Comparison of ENCODE assay signal across 14 cellular contexts in genomic region chr3:125245521-125245920, GRCh38.
"Had no signal": no experiment of that assay in that cellular context is flagged by ENCODE, and none has a peak within 500 bp of the region (broad histone marks: within the 10 kb centered on the region; RNA-seq: fewer than 3 reads in every experiment).

No MANE protein-coding gene starts in this region.

- H3K27me3 Mint-ChIP-seq: activated naive CD8-positive, alpha-beta T cell treated with anti-CD3 and anti-CD28 coated beads, Interleukin-2, amount 10 ng/mL, durations not matched to agents 7 days and 5 days had no signal

- DNase-seq: activated CD4-positive, alpha-beta T cell treated with anti-CD3 and anti-CD28 coated beads, Interleukin-2, amount 50 U/mL, for 48 hours; activated CD4-positive, CD25-positive, alpha-beta regulatory T cell treated with anti-CD3 and anti-CD28 coated beads, Interleukin-2, amount 50 U/mL, for 72 hours; activated effector memory CD4-positive, alpha-beta T cell treated with anti-CD3 and anti-CD28 coated beads, Interleukin-2, amount 50 U/mL, for 16 hours; activated naive CD8-positive, alpha-beta T cell treated with anti-CD3 and anti-CD28 coated beads, Interleukin-2, amount 10 ng/mL, durations not matched to agents 7 days and 5 days; activated T-cell treated with anti-CD3 and anti-CD28 coated beads, Interleukin-2, amount 50 U/mL, for 4 hours; aorta; cortex of kidney; effector CD8-positive, alpha-beta T cell; hippocampal formation; kidney glomerular epithelial cell; nephron progenitor cell; stimulated activated CD4-positive, alpha-beta T cell treated with anti-CD3 and anti-CD28 coated beads, Interleukin-4, amount 100 ng/mL, for 24 hours; tibial artery had no signal

- ATAC-seq: activated T-cell treated with anti-CD3 and anti-CD28 coated beads, Interleukin-2, amount 50 U/mL, for 4 hours had no signal

- H3K4me3 Mint-ChIP-seq: activated naive CD8-positive, alpha-beta T cell treated with anti-CD3 and anti-CD28 coated beads, Interleukin-2, amount 10 ng/mL, durations not matched to agents 7 days and 5 days; activated T-cell treated with anti-CD3 and anti-CD28 coated beads, Interleukin-2, amount 50 U/mL, for 4 hours; nephron progenitor cell; T-helper 2 cell treated with Interferon-gamma antibody and Interleukin-4, amounts not matched to agents 5 μg/mL and 100 μg/mL, for 36 hours had no signal

- H3K4me1 Mint-ChIP-seq: nephron progenitor cell had no signal

- H3K9me3 Mint-ChIP-seq: activated naive CD8-positive, alpha-beta T cell treated with anti-CD3 and anti-CD28 coated beads, Interleukin-2, amount 10 ng/mL, durations not matched to agents 7 days and 5 days; activated T-cell treated with anti-CD3 and anti-CD28 coated beads, Interleukin-2, amount 50 U/mL, for 4 hours; nephron progenitor cell; T-helper 2 cell treated with Interferon-gamma antibody and Interleukin-4, amounts not matched to agents 5 μg/mL and 100 μg/mL, for 36 hours had no signal

- H3K27ac Mint-ChIP-seq: activated naive CD8-positive, alpha-beta T cell treated with anti-CD3 and anti-CD28 coated beads, Interleukin-2, amount 10 ng/mL, durations not matched to agents 7 days and 5 days; nephron progenitor cell; T-helper 2 cell treated with Interferon-gamma antibody and Interleukin-4, amounts not matched to agents 5 μg/mL and 100 μg/mL, for 36 hours had no signal
